Comparison of ENCODE assay signal across 8 cellular contexts in the genomic region with DNA sequence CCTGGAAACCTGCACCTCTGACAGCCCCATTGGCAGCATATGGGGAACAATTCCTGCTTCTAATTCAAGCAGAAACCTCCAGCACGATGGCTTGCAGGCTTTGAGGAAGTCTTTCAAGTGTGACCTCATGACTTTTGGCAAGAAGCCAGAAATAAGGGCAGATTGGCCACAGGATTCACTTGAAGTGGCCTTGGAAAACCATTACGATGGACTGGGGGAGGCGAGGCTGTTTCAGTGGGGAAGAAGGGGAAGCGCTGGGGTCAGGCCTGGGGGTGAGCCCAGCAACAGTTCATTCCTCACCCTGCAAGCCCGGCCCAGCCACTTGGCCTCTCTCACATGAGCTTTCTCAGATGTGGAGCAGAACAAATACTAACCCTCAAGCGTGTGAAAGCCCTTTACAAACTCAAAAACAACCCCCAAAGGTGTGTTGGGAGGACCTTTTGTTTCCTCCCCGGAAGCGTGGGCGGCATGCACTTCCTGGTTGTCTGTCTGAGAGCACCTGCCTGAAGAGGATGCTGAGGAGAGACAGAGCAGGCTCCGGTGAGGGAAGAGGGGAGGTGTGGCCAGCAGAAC.
DNase-seq lines count a peak whose midpoint lies in the region; ATAC-seq and TF ChIP-seq lines count a peak whose summit lies in the region.

No MANE protein-coding gene starts in this region.

- H3K9me3 Mint-ChIP-seq in activated naive CD4-positive, alpha-beta T cell treated with anti-CD3 and anti-CD28 coated beads, Interleukin-2, amount 10 ng/mL, durations not matched to agents 7 days and 5 days, result peaks cover 4% of the 10 kb centered on the region

- H3K36me3 Mint-ChIP-seq in activated naive CD4-positive, alpha-beta T cell treated with anti-CD3 and anti-CD28 coated beads, Interleukin-2, amount 10 ng/mL, durations not matched to agents 7 days and 5 days, result peaks cover 9% of the 10 kb centered on the region

- peaks cover 3% of the 10 kb centered on the region for H3K27me3 Mint-ChIP-seq in activated naive CD4-positive, alpha-beta T cell treated with anti-CD3 and anti-CD28 coated beads, Interleukin-2, amount 10 ng/mL, durations not matched to agents 7 days and 5 days

- H3K4me1 Mint-ChIP-seq in activated naive CD4-positive, alpha-beta T cell treated with anti-CD3 and anti-CD28 coated beads, Interleukin-2, amount 10 ng/mL, durations not matched to agents 7 days and 5 days, result peaks cover 74% of the 10 kb centered on the region

- DNase-seq in activated naive CD4-positive, alpha-beta T cell treated with anti-CD3 and anti-CD28 coated beads, Interleukin-2, amount 10 ng/mL, durations not matched to agents 7 days and 5 days, result peak; percentile 92
- DNase-seq in hippocampal formation (lab: John Stamatoyannopoulos, UW) (peak; percentile 11 to 14), midbrain (lab: John Stamatoyannopoulos, UW) (no peak)
- DNase-seq in stimulated activated CD4-positive, alpha-beta T cell treated with anti-CD3 and anti-CD28 coated beads, Interleukin-1b, Interleukin-23, amount 100 ng/mL, for 48 hours, result peak; percentile 91

- ATAC-seq in GM18499 (IDR thresholded peaks at IDR 0.05; ENCODE audit: insufficient read depth, unreplicated experiment) (peak; percentile 74), HG03354 (IDR thresholded peaks at IDR 0.05; ENCODE audit: poor library complexity, severe bottlenecking, unreplicated experiment) (peak; percentile 74), SK-N-SH treated with all-trans-retinoic acid at 6 μM for 48 hours (peak; percentile 45), GM18858 (IDR thresholded peaks at IDR 0.05; ENCODE audit: unreplicated experiment) (no peak)

- peak overlapping the region; percentile 94 for H3K27ac Mint-ChIP-seq in activated naive CD4-positive, alpha-beta T cell treated with anti-CD3 and anti-CD28 coated beads, Interleukin-2, amount 10 ng/mL, durations not matched to agents 7 days and 5 days

- CTCF ChIA-PET in activated naive CD4-positive, alpha-beta T cell treated with anti-CD3 and anti-CD28 coated beads, Interleukin-2, amount 10 ng/mL, durations not matched to agents 7 days and 5 days (lab: Charles Lee), result interaction anchor here (0.9 to 1.7 kb wide), 6 partner anchors 19 to 52 kb away, joined by 3 to 9 read pairs (median 6); no protein-coding TSS in a partner anchor

- H3K4me3 Mint-ChIP-seq in activated naive CD4-positive, alpha-beta T cell treated with anti-CD3 and anti-CD28 coated beads, Interleukin-2, amount 10 ng/mL, durations not matched to agents 7 days and 5 days, result peak overlapping the region; percentile 75

TF ChIP-seq in SK-N-SH treated with all-trans-retinoic acid at 6 μM for 48 hours, 23 proteins besides CTCF, POLR2A, EP300 and RAD21:
- TF ChIP-seq SNAI2 (CRISPR knock-in tag; IDR thresholded peaks at IDR 0.05) (no peak), ISL1 (CRISPR knock-in tag; IDR thresholded peaks at IDR 0.05) (no peak), ZFP3 (CRISPR knock-in tag; IDR thresholded peaks at IDR 0.05) (no peak), GLIS3 (CRISPR knock-in tag; IDR thresholded peaks at IDR 0.05) (no peak), OSR1 (CRISPR knock-in tag; IDR thresholded peaks at IDR 0.05) (no peak), ZNF8 (CRISPR knock-in tag; IDR thresholded peaks at IDR 0.05) (no peak), ESRRG (CRISPR knock-in tag; IDR thresholded peaks at IDR 0.05) (no peak), ARNTL (CRISPR knock-in tag; IDR thresholded peaks at IDR 0.05; ENCODE audit: borderline replicate concordance, low read depth) (no peak), BACH2 (CRISPR knock-in tag; IDR thresholded peaks at IDR 0.05; ENCODE audit: borderline replicate concordance) (no peak)
- TF ChIP-seq, protein P1, sequence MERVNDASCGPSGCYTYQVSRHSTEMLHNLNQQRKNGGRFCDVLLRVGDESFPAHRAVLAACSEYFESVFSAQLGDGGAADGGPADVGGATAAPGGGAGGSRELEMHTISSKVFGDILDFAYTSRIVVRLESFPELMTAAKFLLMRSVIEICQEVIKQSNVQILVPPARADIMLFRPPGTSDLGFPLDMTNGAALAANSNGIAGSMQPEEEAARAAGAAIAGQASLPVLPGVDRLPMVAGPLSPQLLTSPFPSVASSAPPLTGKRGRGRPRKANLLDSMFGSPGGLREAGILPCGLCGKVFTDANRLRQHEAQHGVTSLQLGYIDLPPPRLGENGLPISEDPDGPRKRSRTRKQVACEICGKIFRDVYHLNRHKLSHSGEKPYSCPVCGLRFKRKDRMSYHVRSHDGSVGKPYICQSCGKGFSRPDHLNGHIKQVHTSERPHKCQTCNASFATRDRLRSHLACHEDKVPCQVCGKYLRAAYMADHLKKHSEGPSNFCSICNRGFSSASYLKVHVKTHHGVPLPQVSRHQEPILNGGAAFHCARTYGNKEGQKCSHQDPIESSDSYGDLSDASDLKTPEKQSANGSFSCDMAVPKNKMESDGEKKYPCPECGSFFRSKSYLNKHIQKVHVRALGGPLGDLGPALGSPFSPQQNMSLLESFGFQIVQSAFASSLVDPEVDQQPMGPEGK (CRISPR knock-in tag; IDR thresholded peaks at IDR 0.05; ENCODE audit: borderline replicate concordance), result no peak
- TF ChIP-seq, protein P2, sequence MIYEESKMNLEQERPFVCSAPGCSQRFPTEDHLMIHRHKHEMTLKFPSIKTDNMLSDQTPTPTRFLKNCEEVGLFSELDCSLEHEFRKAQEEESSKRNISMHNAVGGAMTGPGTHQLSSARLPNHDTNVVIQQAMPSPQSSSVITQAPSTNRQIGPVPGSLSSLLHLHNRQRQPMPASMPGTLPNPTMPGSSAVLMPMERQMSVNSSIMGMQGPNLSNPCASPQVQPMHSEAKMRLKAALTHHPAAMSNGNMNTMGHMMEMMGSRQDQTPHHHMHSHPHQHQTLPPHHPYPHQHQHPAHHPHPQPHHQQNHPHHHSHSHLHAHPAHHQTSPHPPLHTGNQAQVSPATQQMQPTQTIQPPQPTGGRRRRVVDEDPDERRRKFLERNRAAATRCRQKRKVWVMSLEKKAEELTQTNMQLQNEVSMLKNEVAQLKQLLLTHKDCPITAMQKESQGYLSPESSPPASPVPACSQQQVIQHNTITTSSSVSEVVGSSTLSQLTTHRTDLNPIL (CRISPR knock-in tag; IDR thresholded peaks at IDR 0.05; ENCODE audit: low read depth), result no peak
